In genomic region chr5:109329296-109330252, GRCh38 we compare ENCODE assay signal across 1 cellular context.
TF ChIP-seq lines count a peak whose summit lies in the region.

No MANE protein-coding gene starts in this region.

TF ChIP-seq in SK-N-SH, 30 proteins besides CTCF, POLR2A, EP300 and RAD21 (continued from another document):
- TF ChIP-seq SIN3A (IDR thresholded peaks at IDR 0.05; ENCODE audit: borderline replicate concordance, low read depth, low read length): no peak
- no peak for TF ChIP-seq SMC3 (IDR thresholded peaks at IDR 0.05; ENCODE audit: low read depth, low read length)
- 0 out of 2 replicates have a peak, but pooled peaks have one; percentile 22 for TF ChIP-seq PBX3 (IDR thresholded peaks at IDR 0.05)
